Comparison of ENCODE assay signal across 2 cellular contexts in genomic region chr2:85547859-85548607, GRCh38.
TF ChIP-seq lines count a peak whose summit lies in the region.

No MANE protein-coding gene starts in this region.

TF ChIP-seq in WTC11, 78 proteins besides CTCF, POLR2A, EP300 and RAD21:
- TF ChIP-seq SMAD3 (CRISPR knock-in tag; IDR thresholded peaks at IDR 0.05; ENCODE audit: borderline replicate concordance) (no peak), TCF7 (CRISPR knock-in tag; IDR thresholded peaks at IDR 0.05; ENCODE audit: low read depth) (no peak), RORB (CRISPR knock-in tag; IDR thresholded peaks at IDR 0.05) (no peak), ZNF425 (CRISPR knock-in tag; conservative IDR thresholded peaks at IDR 0.05) (0 out of 2 replicates have a peak, but pooled peaks have one; percentile 68), ZNF219 (CRISPR knock-in tag; IDR thresholded peaks at IDR 0.05; ENCODE audit: borderline replicate concordance) (no peak), ZNF232 (CRISPR knock-in tag; IDR thresholded peaks at IDR 0.05) (no peak), ZNF671 (CRISPR knock-in tag; IDR thresholded peaks at IDR 0.05) (no peak), PRRX2 (CRISPR knock-in tag; IDR thresholded peaks at IDR 0.05) (peak; percentile 49; the same call in 1 of the 2 replicates)
- TF ChIP-seq, protein P1, sequence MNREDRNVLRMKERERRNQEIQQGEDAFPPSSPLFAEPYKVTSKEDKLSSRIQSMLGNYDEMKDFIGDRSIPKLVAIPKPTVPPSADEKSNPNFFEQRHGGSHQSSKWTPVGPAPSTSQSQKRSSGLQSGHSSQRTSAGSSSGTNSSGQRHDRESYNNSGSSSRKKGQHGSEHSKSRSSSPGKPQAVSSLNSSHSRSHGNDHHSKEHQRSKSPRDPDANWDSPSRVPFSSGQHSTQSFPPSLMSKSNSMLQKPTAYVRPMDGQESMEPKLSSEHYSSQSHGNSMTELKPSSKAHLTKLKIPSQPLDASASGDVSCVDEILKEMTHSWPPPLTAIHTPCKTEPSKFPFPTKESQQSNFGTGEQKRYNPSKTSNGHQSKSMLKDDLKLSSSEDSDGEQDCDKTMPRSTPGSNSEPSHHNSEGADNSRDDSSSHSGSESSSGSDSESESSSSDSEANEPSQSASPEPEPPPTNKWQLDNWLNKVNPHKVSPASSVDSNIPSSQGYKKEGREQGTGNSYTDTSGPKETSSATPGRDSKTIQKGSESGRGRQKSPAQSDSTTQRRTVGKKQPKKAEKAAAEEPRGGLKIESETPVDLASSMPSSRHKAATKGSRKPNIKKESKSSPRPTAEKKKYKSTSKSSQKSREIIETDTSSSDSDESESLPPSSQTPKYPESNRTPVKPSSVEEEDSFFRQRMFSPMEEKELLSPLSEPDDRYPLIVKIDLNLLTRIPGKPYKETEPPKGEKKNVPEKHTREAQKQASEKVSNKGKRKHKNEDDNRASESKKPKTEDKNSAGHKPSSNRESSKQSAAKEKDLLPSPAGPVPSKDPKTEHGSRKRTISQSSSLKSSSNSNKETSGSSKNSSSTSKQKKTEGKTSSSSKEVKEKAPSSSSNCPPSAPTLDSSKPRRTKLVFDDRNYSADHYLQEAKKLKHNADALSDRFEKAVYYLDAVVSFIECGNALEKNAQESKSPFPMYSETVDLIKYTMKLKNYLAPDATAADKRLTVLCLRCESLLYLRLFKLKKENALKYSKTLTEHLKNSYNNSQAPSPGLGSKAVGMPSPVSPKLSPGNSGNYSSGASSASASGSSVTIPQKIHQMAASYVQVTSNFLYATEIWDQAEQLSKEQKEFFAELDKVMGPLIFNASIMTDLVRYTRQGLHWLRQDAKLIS (CRISPR knock-in tag; IDR thresholded peaks at IDR 0.05; ENCODE audit: borderline replicate concordance): no peak
- TF ChIP-seq, protein P2, sequence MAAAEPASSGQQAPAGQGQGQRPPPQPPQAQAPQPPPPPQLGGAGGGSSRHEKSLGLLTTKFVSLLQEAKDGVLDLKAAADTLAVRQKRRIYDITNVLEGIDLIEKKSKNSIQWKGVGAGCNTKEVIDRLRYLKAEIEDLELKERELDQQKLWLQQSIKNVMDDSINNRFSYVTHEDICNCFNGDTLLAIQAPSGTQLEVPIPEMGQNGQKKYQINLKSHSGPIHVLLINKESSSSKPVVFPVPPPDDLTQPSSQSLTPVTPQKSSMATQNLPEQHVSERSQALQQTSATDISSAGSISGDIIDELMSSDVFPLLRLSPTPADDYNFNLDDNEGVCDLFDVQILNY (CRISPR knock-in tag; IDR thresholded peaks at IDR 0.05): no peak
- TF ChIP-seq, protein P3, sequence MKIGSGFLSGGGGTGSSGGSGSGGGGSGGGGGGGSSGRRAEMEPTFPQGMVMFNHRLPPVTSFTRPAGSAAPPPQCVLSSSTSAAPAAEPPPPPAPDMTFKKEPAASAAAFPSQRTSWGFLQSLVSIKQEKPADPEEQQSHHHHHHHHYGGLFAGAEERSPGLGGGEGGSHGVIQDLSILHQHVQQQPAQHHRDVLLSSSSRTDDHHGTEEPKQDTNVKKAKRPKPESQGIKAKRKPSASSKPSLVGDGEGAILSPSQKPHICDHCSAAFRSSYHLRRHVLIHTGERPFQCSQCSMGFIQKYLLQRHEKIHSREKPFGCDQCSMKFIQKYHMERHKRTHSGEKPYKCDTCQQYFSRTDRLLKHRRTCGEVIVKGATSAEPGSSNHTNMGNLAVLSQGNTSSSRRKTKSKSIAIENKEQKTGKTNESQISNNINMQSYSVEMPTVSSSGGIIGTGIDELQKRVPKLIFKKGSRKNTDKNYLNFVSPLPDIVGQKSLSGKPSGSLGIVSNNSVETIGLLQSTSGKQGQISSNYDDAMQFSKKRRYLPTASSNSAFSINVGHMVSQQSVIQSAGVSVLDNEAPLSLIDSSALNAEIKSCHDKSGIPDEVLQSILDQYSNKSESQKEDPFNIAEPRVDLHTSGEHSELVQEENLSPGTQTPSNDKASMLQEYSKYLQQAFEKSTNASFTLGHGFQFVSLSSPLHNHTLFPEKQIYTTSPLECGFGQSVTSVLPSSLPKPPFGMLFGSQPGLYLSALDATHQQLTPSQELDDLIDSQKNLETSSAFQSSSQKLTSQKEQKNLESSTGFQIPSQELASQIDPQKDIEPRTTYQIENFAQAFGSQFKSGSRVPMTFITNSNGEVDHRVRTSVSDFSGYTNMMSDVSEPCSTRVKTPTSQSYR (CRISPR knock-in tag; IDR thresholded peaks at IDR 0.05): no peak
- TF ChIP-seq, protein P4, sequence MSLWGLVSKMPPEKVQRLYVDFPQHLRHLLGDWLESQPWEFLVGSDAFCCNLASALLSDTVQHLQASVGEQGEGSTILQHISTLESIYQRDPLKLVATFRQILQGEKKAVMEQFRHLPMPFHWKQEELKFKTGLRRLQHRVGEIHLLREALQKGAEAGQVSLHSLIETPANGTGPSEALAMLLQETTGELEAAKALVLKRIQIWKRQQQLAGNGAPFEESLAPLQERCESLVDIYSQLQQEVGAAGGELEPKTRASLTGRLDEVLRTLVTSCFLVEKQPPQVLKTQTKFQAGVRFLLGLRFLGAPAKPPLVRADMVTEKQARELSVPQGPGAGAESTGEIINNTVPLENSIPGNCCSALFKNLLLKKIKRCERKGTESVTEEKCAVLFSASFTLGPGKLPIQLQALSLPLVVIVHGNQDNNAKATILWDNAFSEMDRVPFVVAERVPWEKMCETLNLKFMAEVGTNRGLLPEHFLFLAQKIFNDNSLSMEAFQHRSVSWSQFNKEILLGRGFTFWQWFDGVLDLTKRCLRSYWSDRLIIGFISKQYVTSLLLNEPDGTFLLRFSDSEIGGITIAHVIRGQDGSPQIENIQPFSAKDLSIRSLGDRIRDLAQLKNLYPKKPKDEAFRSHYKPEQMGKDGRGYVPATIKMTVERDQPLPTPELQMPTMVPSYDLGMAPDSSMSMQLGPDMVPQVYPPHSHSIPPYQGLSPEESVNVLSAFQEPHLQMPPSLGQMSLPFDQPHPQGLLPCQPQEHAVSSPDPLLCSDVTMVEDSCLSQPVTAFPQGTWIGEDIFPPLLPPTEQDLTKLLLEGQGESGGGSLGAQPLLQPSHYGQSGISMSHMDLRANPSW (CRISPR knock-in tag; conservative IDR thresholded peaks at IDR 0.05; ENCODE audit: low read depth): no peak

TF ChIP-seq in HepG2, 621 proteins besides CTCF, POLR2A, EP300 and RAD21:
- TF ChIP-seq SKI (IDR thresholded peaks at IDR 0.05; ENCODE audit: partially characterized antibody): no peak
- peak; percentile 35; the same call in 1 of the 2 replicates for TF ChIP-seq ZNF460 (CRISPR knock-in tag; IDR thresholded peaks at IDR 0.05; ENCODE audit: borderline replicate concordance)
- TF ChIP-seq ZMYM4 (CRISPR knock-in tag; IDR thresholded peaks at IDR 0.05): no peak
- no peak for TF ChIP-seq AHR (CRISPR knock-in tag; IDR thresholded peaks at IDR 0.05)
- no peak for TF ChIP-seq ZNF121 (CRISPR knock-in tag; IDR thresholded peaks at IDR 0.05)
- TF ChIP-seq YY1 (IDR thresholded peaks at IDR 0.05; ENCODE audit: insufficient read depth, insufficient replicate concordance, low read depth, low read length): no peak
- no peak for TF ChIP-seq SETDB1 (CRISPR knock-in tag; IDR thresholded peaks at IDR 0.05; ENCODE audit: borderline replicate concordance)
- TF ChIP-seq, protein P5, sequence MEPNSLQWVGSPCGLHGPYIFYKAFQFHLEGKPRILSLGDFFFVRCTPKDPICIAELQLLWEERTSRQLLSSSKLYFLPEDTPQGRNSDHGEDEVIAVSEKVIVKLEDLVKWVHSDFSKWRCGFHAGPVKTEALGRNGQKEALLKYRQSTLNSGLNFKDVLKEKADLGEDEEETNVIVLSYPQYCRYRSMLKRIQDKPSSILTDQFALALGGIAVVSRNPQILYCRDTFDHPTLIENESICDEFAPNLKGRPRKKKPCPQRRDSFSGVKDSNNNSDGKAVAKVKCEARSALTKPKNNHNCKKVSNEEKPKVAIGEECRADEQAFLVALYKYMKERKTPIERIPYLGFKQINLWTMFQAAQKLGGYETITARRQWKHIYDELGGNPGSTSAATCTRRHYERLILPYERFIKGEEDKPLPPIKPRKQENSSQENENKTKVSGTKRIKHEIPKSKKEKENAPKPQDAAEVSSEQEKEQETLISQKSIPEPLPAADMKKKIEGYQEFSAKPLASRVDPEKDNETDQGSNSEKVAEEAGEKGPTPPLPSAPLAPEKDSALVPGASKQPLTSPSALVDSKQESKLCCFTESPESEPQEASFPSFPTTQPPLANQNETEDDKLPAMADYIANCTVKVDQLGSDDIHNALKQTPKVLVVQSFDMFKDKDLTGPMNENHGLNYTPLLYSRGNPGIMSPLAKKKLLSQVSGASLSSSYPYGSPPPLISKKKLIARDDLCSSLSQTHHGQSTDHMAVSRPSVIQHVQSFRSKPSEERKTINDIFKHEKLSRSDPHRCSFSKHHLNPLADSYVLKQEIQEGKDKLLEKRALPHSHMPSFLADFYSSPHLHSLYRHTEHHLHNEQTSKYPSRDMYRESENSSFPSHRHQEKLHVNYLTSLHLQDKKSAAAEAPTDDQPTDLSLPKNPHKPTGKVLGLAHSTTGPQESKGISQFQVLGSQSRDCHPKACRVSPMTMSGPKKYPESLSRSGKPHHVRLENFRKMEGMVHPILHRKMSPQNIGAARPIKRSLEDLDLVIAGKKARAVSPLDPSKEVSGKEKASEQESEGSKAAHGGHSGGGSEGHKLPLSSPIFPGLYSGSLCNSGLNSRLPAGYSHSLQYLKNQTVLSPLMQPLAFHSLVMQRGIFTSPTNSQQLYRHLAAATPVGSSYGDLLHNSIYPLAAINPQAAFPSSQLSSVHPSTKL (CRISPR knock-in tag; IDR thresholded peaks at IDR 0.05): no peak
- TF ChIP-seq CHCHD3 (CRISPR knock-in tag; IDR thresholded peaks at IDR 0.05): no peak
- TF ChIP-seq ZMAT5 (CRISPR knock-in tag; IDR thresholded peaks at IDR 0.05; ENCODE audit: borderline replicate concordance, low read depth): no peak
- peak; percentile 84; the same call in 1 of the 2 replicates for TF ChIP-seq POLR2AphosphoS2 (IDR thresholded peaks at IDR 0.05; ENCODE audit: low read depth, low read length)
- TF ChIP-seq ZFX (CRISPR knock-in tag; IDR thresholded peaks at IDR 0.05; ENCODE audit: low read depth): no peak
- no peak for TF ChIP-seq ZFP36 (IDR thresholded peaks at IDR 0.05; ENCODE audit: borderline replicate concordance, low read depth, low read length, partially characterized antibody)
- TF ChIP-seq ZNF280D (CRISPR knock-in tag; IDR thresholded peaks at IDR 0.05): 0 out of 2 replicates have a peak, but pooled peaks have one; percentile 26
- peak; percentile 0; the same call in 1 of the 2 replicates for TF ChIP-seq POLR2AphosphoS5 (IDR thresholded peaks at IDR 0.05; ENCODE audit: low read depth, low read length)
- no peak for TF ChIP-seq IKZF4 (CRISPR knock-in tag; IDR thresholded peaks at IDR 0.05; ENCODE audit: borderline replicate concordance, low read depth, not compliant biosample characterization)
- TF ChIP-seq THAP11 (CRISPR knock-in tag; IDR thresholded peaks at IDR 0.05): peak; percentile 8; the same call in 1 of the 2 replicates
- TF ChIP-seq FOSL2 (CRISPR knock-in tag; IDR thresholded peaks at IDR 0.05): no peak
- TF ChIP-seq ZNF564 (CRISPR knock-in tag; IDR thresholded peaks at IDR 0.05): no peak
- no peak for TF ChIP-seq KMT2A (CRISPR knock-in tag; IDR thresholded peaks at IDR 0.05)
TF ChIP-seq in HepG2: peak in this region for 5.
